Comparison of ENCODE assay signal across 8 cellular contexts in the genomic region with DNA sequence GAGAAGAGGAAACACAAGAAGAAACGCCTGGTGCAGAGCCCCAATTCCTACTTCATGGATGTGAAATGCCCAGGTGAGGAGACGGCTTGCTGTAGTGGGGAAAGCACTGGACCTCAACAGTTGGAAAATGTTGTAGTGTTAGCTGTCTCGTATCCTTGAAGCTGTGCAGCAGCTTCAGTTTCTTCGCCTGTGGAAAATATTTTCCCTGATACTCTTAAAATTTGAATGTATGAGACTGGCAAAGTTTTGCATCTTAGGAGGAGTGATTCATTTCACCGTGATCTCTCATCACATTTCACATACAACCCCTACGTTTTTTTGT. TPM values are rescaled to one million over a fixed set of nuclear protein-coding genes. Genes with fewer than 3 reads are reported as not detected.
A peak's percentile ranks its signal among the peaks of the same experiment; 100 is the strongest.
DNase-seq lines count a peak whose midpoint lies in the region; ATAC-seq and TF ChIP-seq lines count a peak whose summit lies in the region.

No MANE protein-coding gene starts in this region.

- H3K4me1 ChIP-seq in A673 (ENCODE audit: insufficient read depth, low read length, poor library complexity, severe bottlenecking) (peaks cover 17% of the 10 kb centered on the region), muscle layer of colon (ENCODE audit: insufficient read depth, low read length) (peaks cover 32% of the 10 kb centered on the region)

- H3K27ac ChIP-seq in A673 (ENCODE audit: low read depth, low read length, poor library complexity, severe bottlenecking) = peak overlapping the region; percentile 96
- peak overlapping the region; percentile 93 for H3K27ac ChIP-seq in KOPT-K1 (ENCODE audit: low read depth, low read length, poor library complexity, severe bottlenecking)
- peak overlapping the region; percentile 89 for H3K27ac ChIP-seq in cingulate gyrus (ENCODE audit: low read depth, low read length)
- peak overlapping the region; percentile 87 for H3K27ac ChIP-seq in muscle layer of colon (ENCODE audit: low read depth, low read length)

- H3K4me3 ChIP-seq in A673 (ENCODE audit: low read depth, low read length, poor library complexity, severe bottlenecking) (peak overlapping the region; percentile 81), muscle layer of colon (ENCODE audit: low read depth in 1 of 2, low read length in 2 of 2) (peak overlapping the region; percentile 75 to 96)

- H3K9ac ChIP-seq in muscle layer of colon (ENCODE audit: low read length) = peak overlapping the region; percentile 95

- DNase-seq in A673 (ENCODE audit: low spot score) (no peak), SKM-1 (lab: John Stamatoyannopoulos, UW; ENCODE audit: unreplicated experiment) (no peak), COR-L47 (lab: John Stamatoyannopoulos, UW) (no peak)
- no peak for DNase-seq in stimulated activated naive CD4-positive, alpha-beta T cell treated with Interleukin-2 at 50 U/mL for 16 hours (lab: John Stamatoyannopoulos, UW)

- peaks cover 42% of the 10 kb centered on the region for H3K36me3 ChIP-seq in A673 (ENCODE audit: insufficient read depth, low read length, poor library complexity, severe bottlenecking)
- H3K36me3 ChIP-seq in KOPT-K1 (ENCODE audit: insufficient read depth, low read length) = peaks cover 50% of the 10 kb centered on the region
- peaks cover 25% of the 10 kb centered on the region for H3K36me3 ChIP-seq in muscle layer of colon (ENCODE audit: insufficient read depth, low read length)

- TF ChIP-seq CTCF in A673 (conservative IDR thresholded peaks at IDR 0.05; ENCODE audit: low read depth, low read length) = no peak

- ATAC-seq in HG02970 (IDR thresholded peaks at IDR 0.05; ENCODE audit: low FRiP score, unreplicated experiment) = no peak

- BruUV-seq in A673 (replicated peaks; lab: Mats Ljungman, UMichigan) = TSS peak; percentile 80

- CTCF ChIA-PET in A673 (lab: Charles Lee) = no interaction called here

- H3K9me3 ChIP-seq in A673 (ENCODE audit: low read depth, low read length, poor library complexity, severe bottlenecking) = no peaks in the 10 kb centered on the region
- no peaks in the 10 kb centered on the region for H3K9me3 ChIP-seq in KOPT-K1 (ENCODE audit: insufficient read depth, low read length, poor library complexity, severe bottlenecking)
- no peaks in the 10 kb centered on the region for H3K9me3 ChIP-seq in muscle layer of colon (ENCODE audit: low read length)

- intact Hi-C loops in A673 (cut with micrococcal nuclease; ENCODE audit: unreplicated experiment) = no loop called here

- POLR2A ChIA-PET in A673 (lab: Charles Lee; ENCODE audit: low non-redundant PET) = interaction anchor here (0.5 to 1.0 kb wide), 3 partner anchors 8 to 1465 kb away, joined by 3 to 6 read pairs (median 4); no protein-coding TSS in a partner anchor

- H3K27me3 ChIP-seq in A673 (replicated peaks; ENCODE audit: insufficient read depth, low read depth, low read length, poor library complexity) (no peaks in the 10 kb centered on the region), muscle layer of colon (ENCODE audit: control insufficient read depth in 1 of 2, insufficient read depth in 2 of 2, low read length in 2 of 2) (no peaks in the 10 kb centered on the region)

RNA-seq across cellular contexts. Expression of gene RPS27, which starts 0.6 kb away (rescaled TPM):
- 1,464 and 1,548 TPM in 2 replicates for total RNA-seq in A673 (2021)

RNA-seq across cellular contexts. Expression of gene RAB13, which starts 5.0 kb away (rescaled TPM):
- 169 and 206 TPM in 2 replicates for total RNA-seq in A673 (2021)

RNA-seq across cellular contexts. Expression of gene JTB, which starts 13.6 kb away (rescaled TPM):
- total RNA-seq in A673 (2021) = 126 and 142 TPM in 2 replicates

RNA-seq across cellular contexts. Expression of gene CREB3L4, which starts 23.4 kb away (rescaled TPM):
- 8.7 and 14.4 TPM in 2 replicates for total RNA-seq in A673 (2021)

RNA-seq across cellular contexts. Expression of gene SLC39A1, which starts 27.8 kb away (rescaled TPM):
- total RNA-seq in A673 (2021) = 90.7 and 97.3 TPM in 2 replicates
